ENCODE assay signal across 1 cellular context in the genomic region with DNA sequence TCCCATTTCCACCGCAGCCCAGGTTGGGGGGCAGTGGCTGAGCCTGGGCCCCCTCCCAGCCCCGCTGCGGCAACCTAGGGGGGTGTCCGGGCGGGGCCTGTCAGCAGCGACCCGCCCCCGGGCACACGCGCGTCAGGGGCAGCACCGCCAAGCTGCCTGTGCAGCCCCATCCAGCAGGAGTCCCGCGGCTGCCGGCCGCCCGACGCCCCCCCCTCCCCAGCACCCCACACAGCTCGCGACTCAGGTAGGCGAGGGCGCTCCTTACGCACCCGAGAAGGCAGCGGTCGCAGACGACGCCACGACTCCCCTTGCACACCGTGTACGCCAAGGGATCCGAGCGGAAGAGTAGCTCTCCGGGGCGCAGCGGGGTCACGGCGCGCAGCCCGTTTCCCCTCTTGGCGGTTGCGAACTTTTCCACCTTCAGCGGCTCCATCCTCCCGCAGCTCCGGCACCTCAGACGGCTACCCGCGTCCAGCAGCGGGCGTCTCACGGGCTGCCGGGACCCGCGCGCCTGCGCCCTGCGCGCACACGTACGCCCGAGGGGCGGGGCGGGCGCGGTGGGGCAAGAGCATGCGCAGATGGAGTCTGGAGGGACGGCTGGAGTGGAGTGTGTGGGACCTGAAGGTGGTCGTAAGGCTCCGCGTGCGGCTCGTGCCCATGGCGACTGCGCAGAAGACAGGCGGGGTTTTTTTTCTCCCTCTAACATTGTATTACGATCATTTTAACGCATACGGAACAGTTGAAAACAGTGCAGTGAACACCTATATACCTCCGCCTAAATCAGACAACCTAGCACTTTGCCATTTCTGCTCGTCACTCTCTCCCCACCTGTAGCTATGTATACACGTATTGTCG.
A peak's percentile ranks its signal among the peaks of the same experiment; 100 is the strongest.
TF ChIP-seq lines count a peak whose summit lies in the region.

Gene SMYD3 (minus strand): TSS at position 495 of the 855 bp plus-strand sequence.

TF ChIP-seq in K562, 482 proteins besides CTCF, POLR2A, EP300 and RAD21 (continued from another document and continues in another):
- TF ChIP-seq CTCFL (IDR thresholded peaks at IDR 0.05; ENCODE audit: borderline replicate concordance, insufficient read depth, low read depth, low read length, poor library complexity, severe bottlenecking) (peak; percentile 80), CCAR2 (IDR thresholded peaks at IDR 0.05; ENCODE audit: low read depth, low read length) (no peak), ZNF311 (CRISPR knock-in tag; IDR thresholded peaks at IDR 0.05) (no peak), POLR2AphosphoS5 (IDR thresholded peaks at IDR 0.05; ENCODE audit: control insufficient read depth, insufficient read depth, low read depth, low read length) (no peak), KLF10 (CRISPR knock-in tag; IDR thresholded peaks at IDR 0.05) (no peak), CHD1 (IDR thresholded peaks at IDR 0.05; ENCODE audit: low read length) (no peak), SP1 (CRISPR knock-in tag; IDR thresholded peaks at IDR 0.05) (no peak), HMBOX1 (IDR thresholded peaks at IDR 0.05) (no peak), MITF (IDR thresholded peaks at IDR 0.05) (no peak), MTA1 (IDR thresholded peaks at IDR 0.05; ENCODE audit: borderline replicate concordance) (no peak), ZNF253 (CRISPR knock-in tag; conservative IDR thresholded peaks at IDR 0.05) (no peak), KDM5B (IDR thresholded peaks at IDR 0.05; ENCODE audit: insufficient replicate concordance, low read depth, low read length) (peak; percentile 78), ZNF318 (IDR thresholded peaks at IDR 0.05; ENCODE audit: borderline replicate concordance in 1 of 2, low read depth in 1 of 2) (no peak), ARID2 (IDR thresholded peaks at IDR 0.05) (no peak), ETV6 (IDR thresholded peaks at IDR 0.05; ENCODE audit: borderline replicate concordance in 1 of 2, low read depth in 2 of 2, low read length in 1 of 2) (no peak), ETV6 (CRISPR knock-in tag; IDR thresholded peaks at IDR 0.05; ENCODE audit: borderline replicate concordance) (no peak), KDM4B (IDR thresholded peaks at IDR 0.05; ENCODE audit: borderline replicate concordance in 2 of 2, low read depth in 1 of 2) (no peak), MECOM (CRISPR knock-in tag; IDR thresholded peaks at IDR 0.05) (peak; percentile 44; the same call in 1 of the 2 replicates), FOXA3 (CRISPR knock-in tag; conservative IDR thresholded peaks at IDR 0.05 in 1 of 2, IDR thresholded peaks at IDR 0.05 in 1 of 2) (no peak), E2F4 (CRISPR knock-in tag; IDR thresholded peaks at IDR 0.05; ENCODE audit: low read depth) (no peak), RCOR1 (IDR thresholded peaks at IDR 0.05; ENCODE audit: borderline replicate concordance in 1 of 2, low read depth in 2 of 2, low read length in 2 of 2) (peak in 1 of 2 experiments; percentile 76; a peak in 2 of 4 replicates), PTBP1 (IDR thresholded peaks at IDR 0.05; ENCODE audit: low read depth, low read length) (no peak), ZNF76 (CRISPR knock-in tag; IDR thresholded peaks at IDR 0.05; ENCODE audit: borderline replicate concordance) (no peak), ARID1B (IDR thresholded peaks at IDR 0.05) (no peak), HSF4 (CRISPR knock-in tag; IDR thresholded peaks at IDR 0.05; ENCODE audit: borderline replicate concordance) (no peak), LEF1 (IDR thresholded peaks at IDR 0.05) (no peak), PHTF2 (CRISPR knock-in tag; IDR thresholded peaks at IDR 0.05) (no peak), CC2D1A (IDR thresholded peaks at IDR 0.05) (no peak), U2AF2 (optimal IDR thresholded peaks at IDR 0.05; ENCODE audit: low read depth, low read length) (no peak), RBFOX2 (IDR thresholded peaks at IDR 0.05; ENCODE audit: low read depth, low read length) (peak; percentile 68)
- TF ChIP-seq, protein P1, sequence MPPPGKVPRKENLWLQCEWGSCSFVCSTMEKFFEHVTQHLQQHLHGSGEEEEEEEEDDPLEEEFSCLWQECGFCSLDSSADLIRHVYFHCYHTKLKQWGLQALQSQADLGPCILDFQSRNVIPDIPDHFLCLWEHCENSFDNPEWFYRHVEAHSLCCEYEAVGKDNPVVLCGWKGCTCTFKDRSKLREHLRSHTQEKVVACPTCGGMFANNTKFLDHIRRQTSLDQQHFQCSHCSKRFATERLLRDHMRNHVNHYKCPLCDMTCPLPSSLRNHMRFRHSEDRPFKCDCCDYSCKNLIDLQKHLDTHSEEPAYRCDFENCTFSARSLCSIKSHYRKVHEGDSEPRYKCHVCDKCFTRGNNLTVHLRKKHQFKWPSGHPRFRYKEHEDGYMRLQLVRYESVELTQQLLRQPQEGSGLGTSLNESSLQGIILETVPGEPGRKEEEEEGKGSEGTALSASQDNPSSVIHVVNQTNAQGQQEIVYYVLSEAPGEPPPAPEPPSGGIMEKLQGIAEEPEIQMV (tag; conservative IDR thresholded peaks at IDR 0.05; ENCODE audit: low read depth), result no peak
- TF ChIP-seq, protein P2, sequence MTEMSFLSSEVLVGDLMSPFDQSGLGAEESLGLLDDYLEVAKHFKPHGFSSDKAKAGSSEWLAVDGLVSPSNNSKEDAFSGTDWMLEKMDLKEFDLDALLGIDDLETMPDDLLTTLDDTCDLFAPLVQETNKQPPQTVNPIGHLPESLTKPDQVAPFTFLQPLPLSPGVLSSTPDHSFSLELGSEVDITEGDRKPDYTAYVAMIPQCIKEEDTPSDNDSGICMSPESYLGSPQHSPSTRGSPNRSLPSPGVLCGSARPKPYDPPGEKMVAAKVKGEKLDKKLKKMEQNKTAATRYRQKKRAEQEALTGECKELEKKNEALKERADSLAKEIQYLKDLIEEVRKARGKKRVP (CRISPR knock-in tag; IDR thresholded peaks at IDR 0.05), result no peak
- TF ChIP-seq, protein P3, sequence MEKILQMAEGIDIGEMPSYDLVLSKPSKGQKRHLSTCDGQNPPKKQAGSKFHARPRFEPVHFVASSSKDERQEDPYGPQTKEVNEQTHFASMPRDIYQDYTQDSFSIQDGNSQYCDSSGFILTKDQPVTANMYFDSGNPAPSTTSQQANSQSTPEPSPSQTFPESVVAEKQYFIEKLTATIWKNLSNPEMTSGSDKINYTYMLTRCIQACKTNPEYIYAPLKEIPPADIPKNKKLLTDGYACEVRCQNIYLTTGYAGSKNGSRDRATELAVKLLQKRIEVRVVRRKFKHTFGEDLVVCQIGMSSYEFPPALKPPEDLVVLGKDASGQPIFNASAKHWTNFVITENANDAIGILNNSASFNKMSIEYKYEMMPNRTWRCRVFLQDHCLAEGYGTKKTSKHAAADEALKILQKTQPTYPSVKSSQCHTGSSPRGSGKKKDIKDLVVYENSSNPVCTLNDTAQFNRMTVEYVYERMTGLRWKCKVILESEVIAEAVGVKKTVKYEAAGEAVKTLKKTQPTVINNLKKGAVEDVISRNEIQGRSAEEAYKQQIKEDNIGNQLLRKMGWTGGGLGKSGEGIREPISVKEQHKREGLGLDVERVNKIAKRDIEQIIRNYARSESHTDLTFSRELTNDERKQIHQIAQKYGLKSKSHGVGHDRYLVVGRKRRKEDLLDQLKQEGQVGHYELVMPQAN (IDR thresholded peaks at IDR 0.05; ENCODE audit: borderline replicate concordance), result no peak
- TF ChIP-seq, protein P4, sequence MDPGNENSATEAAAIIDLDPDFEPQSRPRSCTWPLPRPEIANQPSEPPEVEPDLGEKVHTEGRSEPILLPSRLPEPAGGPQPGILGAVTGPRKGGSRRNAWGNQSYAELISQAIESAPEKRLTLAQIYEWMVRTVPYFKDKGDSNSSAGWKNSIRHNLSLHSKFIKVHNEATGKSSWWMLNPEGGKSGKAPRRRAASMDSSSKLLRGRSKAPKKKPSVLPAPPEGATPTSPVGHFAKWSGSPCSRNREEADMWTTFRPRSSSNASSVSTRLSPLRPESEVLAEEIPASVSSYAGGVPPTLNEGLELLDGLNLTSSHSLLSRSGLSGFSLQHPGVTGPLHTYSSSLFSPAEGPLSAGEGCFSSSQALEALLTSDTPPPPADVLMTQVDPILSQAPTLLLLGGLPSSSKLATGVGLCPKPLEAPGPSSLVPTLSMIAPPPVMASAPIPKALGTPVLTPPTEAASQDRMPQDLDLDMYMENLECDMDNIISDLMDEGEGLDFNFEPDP (CRISPR knock-in tag; IDR thresholded peaks at IDR 0.05), result no peak
